In genomic region chr12:113072136-113072535, GRCh38 we compare ENCODE assay signal across 11 cellular contexts. TPM values are rescaled to one million over a fixed set of nuclear protein-coding genes. Genes with fewer than 3 reads are reported as not detected.
A peak's percentile ranks its signal among the peaks of the same experiment; 100 is the strongest.
DNase-seq lines count a peak whose midpoint lies in the region; ATAC-seq and TF ChIP-seq lines count a peak whose summit lies in the region.
"Had no signal": no experiment of that assay in that cellular context is flagged by ENCODE, and none has a peak within 500 bp of the region (broad histone marks: within the 10 kb centered on the region; RNA-seq: fewer than 3 reads in every experiment).

No MANE protein-coding gene starts in this region.

- H3K9me3 Mint-ChIP-seq in activated naive CD8-positive, alpha-beta T cell (ENCODE audit: low read depth): no peaks in the 10 kb centered on the region
- H3K9me3 Mint-ChIP-seq in activated naive CD8-positive, alpha-beta T cell treated with anti-CD3 and anti-CD28 coated beads for 36 hours: no peaks in the 10 kb centered on the region
- H3K9me3 Mint-ChIP-seq in stimulated activated effector memory CD8-positive, alpha-beta T cell treated with anti-CD3 and anti-CD28 coated beads, Interleukin-12 subunit alpha, Interleukin-12 subunit beta, amount 100 ng/mL, for 72 hours: no peaks in the 10 kb centered on the region
- H3K9me3 Mint-ChIP-seq: effector memory CD8-positive, alpha-beta T cell had no signal

- TF ChIP-seq CTCF in body of pancreas (IDR thresholded peaks at IDR 0.05): no peak
- TF ChIP-seq CTCF in upper lobe of left lung (IDR thresholded peaks at IDR 0.05): no peak

- H3K4me1 ChIP-seq in body of pancreas: peaks cover 19% of the 10 kb centered on the region
- H3K4me1 ChIP-seq in upper lobe of left lung: peaks cover 0 to 11% (median 2%) of the 10 kb centered on the region in 4 donors

- H3K27ac Mint-ChIP-seq in activated naive CD8-positive, alpha-beta T cell: peak overlapping the region; percentile 1
- no peak overlapping the region for H3K27ac Mint-ChIP-seq in activated naive CD8-positive, alpha-beta T cell treated with anti-CD3 and anti-CD28 coated beads for 36 hours
- H3K27ac Mint-ChIP-seq in stimulated activated effector memory CD8-positive, alpha-beta T cell treated with anti-CD3 and anti-CD28 coated beads, Interleukin-12 subunit alpha, Interleukin-12 subunit beta, amount 100 ng/mL, for 72 hours: peak overlapping the region; percentile 96

- intact Hi-C loops in body of pancreas (cut with DNase I): no loop called here

- H3K9me3 ChIP-seq in body of pancreas (no peaks in the 10 kb centered on the region), upper lobe of left lung (no peaks in the 10 kb centered on the region)

- H3K27me3 Mint-ChIP-seq in activated naive CD8-positive, alpha-beta T cell: no peaks in the 10 kb centered on the region
- H3K27me3 Mint-ChIP-seq in activated naive CD8-positive, alpha-beta T cell treated with anti-CD3 and anti-CD28 coated beads for 36 hours: no peaks in the 10 kb centered on the region
- H3K27me3 Mint-ChIP-seq: effector memory CD8-positive, alpha-beta T cell had no signal

- 67 to 78% methylated on average over 3 of the region's 3 CpGs for WGBS in body of pancreas, 2 donors
- WGBS in upper lobe of left lung, 2 donors: 78 to 90% methylated on average over 3 of the region's 3 CpGs

- DNase-seq in activated naive CD8-positive, alpha-beta T cell treated with anti-CD3 and anti-CD28 coated beads for 36 hours: no peak
- DNase-seq in LHCN-M2 (ENCODE audit: low read depth) (peak; percentile 7), body of pancreas (no peak), retina (no peak), upper lobe of left lung (no peak)
- no peak for DNase-seq in stimulated activated effector memory CD8-positive, alpha-beta T cell treated with anti-CD3 and anti-CD28 coated beads, Interleukin-12 subunit alpha, Interleukin-12 subunit beta, amount 100 ng/mL, for 72 hours (ENCODE audit: low spot score in 2 of 2)
- DNase-seq: activated CD4-positive, alpha-beta T cell treated with anti-CD3 and anti-CD28 coated beads, Interleukin-2, amount 50 U/mL, for 48 hours; effector memory CD8-positive, alpha-beta T cell; Kasumi-1 had no signal

- H3K4me3 ChIP-seq in body of pancreas (no peak overlapping the region), upper lobe of left lung (no peak overlapping the region)

- H3K4me1 Mint-ChIP-seq in activated naive CD8-positive, alpha-beta T cell (ENCODE audit: low read depth): peaks cover 41% of the 10 kb centered on the region
- peaks cover 28% of the 10 kb centered on the region for H3K4me1 Mint-ChIP-seq in activated naive CD8-positive, alpha-beta T cell treated with anti-CD3 and anti-CD28 coated beads for 36 hours
- peaks cover 60% of the 10 kb centered on the region for H3K4me1 Mint-ChIP-seq in stimulated activated effector memory CD8-positive, alpha-beta T cell treated with anti-CD3 and anti-CD28 coated beads, Interleukin-12 subunit alpha, Interleukin-12 subunit beta, amount 100 ng/mL, for 72 hours

- H3K27me3 ChIP-seq in body of pancreas: no peaks in the 10 kb centered on the region
- peaks cover 0 to 2% (median 0%) of the 10 kb centered on the region in 4 donors for H3K27me3 ChIP-seq in upper lobe of left lung

- H3K36me3 ChIP-seq in body of pancreas (replicated peaks in 1 of 2; ENCODE audit: insufficient read depth in 1 of 2, low read depth in 2 of 2) (no peaks in the 10 kb centered on the region), upper lobe of left lung (no peaks in the 10 kb centered on the region)

- TF ChIP-seq EP300 in upper lobe of left lung (IDR thresholded peaks at IDR 0.05): no peak

- ATAC-seq in body of pancreas (no peak), upper lobe of left lung (ENCODE audit: low FRiP score in 2 of 2) (no peak), HG03521 (IDR thresholded peaks at IDR 0.05; ENCODE audit: unreplicated experiment) (no peak)
- peak; percentile 61 for ATAC-seq in stimulated activated effector memory CD8-positive, alpha-beta T cell treated with anti-CD3 and anti-CD28 coated beads, Interleukin-12 subunit alpha, Interleukin-12 subunit beta, amount 100 ng/mL, for 72 hours
- ATAC-seq: effector memory CD8-positive, alpha-beta T cell had no signal

- H3K27ac ChIP-seq in body of pancreas (peak overlapping the region in 3 of 4 donors; percentile 83 to 89 (median 84)), upper lobe of left lung (no peak overlapping the region)

- H3K36me3 Mint-ChIP-seq in activated naive CD8-positive, alpha-beta T cell: no peaks in the 10 kb centered on the region
- no peaks in the 10 kb centered on the region for H3K36me3 Mint-ChIP-seq in activated naive CD8-positive, alpha-beta T cell treated with anti-CD3 and anti-CD28 coated beads for 36 hours
- H3K36me3 Mint-ChIP-seq in stimulated activated effector memory CD8-positive, alpha-beta T cell treated with anti-CD3 and anti-CD28 coated beads, Interleukin-12 subunit alpha, Interleukin-12 subunit beta, amount 100 ng/mL, for 72 hours: no peaks in the 10 kb centered on the region

- no peak overlapping the region for H3K4me3 Mint-ChIP-seq in activated naive CD8-positive, alpha-beta T cell
- H3K4me3 Mint-ChIP-seq in activated naive CD8-positive, alpha-beta T cell treated with anti-CD3 and anti-CD28 coated beads for 36 hours: no peak overlapping the region
- no peak overlapping the region for H3K4me3 Mint-ChIP-seq in stimulated activated effector memory CD8-positive, alpha-beta T cell treated with anti-CD3 and anti-CD28 coated beads, Interleukin-12 subunit alpha, Interleukin-12 subunit beta, amount 100 ng/mL, for 72 hours
- H3K4me3 Mint-ChIP-seq: effector memory CD8-positive, alpha-beta T cell had no signal

- TF ChIP-seq POLR2A in body of pancreas (IDR thresholded peaks at IDR 0.05) (no peak), upper lobe of left lung (IDR thresholded peaks at IDR 0.05) (no peak)

RNA-seq across cellular contexts. Expression of gene DTX1, which starts 15.6 kb away (rescaled TPM):
- total RNA-seq in activated naive CD8-positive, alpha-beta T cell treated with anti-CD3 and anti-CD28 coated beads for 36 hours: 1 to 10 TPM; 1.1 TPM
- total RNA-seq in LHCN-M2 (2014; rRNA removed): 0.11 TPM in 1 of 2 replicates, not detected in the other
- polyA plus RNA-seq in LHCN-M2 (2012): not detected
- 10 to 100 TPM; 11.9 to 17.5 TPM for total RNA-seq in body of pancreas
- 1 to 10 TPM in 5 of 6 donors, under 1 TPM in 1; under 0.01 to 7.0 (median 3.6) TPM for total RNA-seq in upper lobe of left lung

Comparison
In these comparisons a context has a peak if more than half of its experiments do, and no peak if none do; other contexts are left out.
1. H3K27ac ChIP-seq: peak in body of pancreas (3 of 4); none in upper lobe of left lung (0 of 4).